ENCODE assay signal across 8 cellular contexts in genomic region chr6:71288228-71289038, GRCh38.
A peak's percentile ranks its signal among the peaks of the same experiment; 100 is the strongest.
DNase-seq lines count a peak whose midpoint lies in the region; ATAC-seq lines count a peak whose summit lies in the region.

Gene OGFRL1 (plus strand): TSS chr6:71288811. CDS start chr6:71288937, 126 bp downstream.

- H3K27me3 ChIP-seq in layer of hippocampus (ENCODE audit: control insufficient read depth, insufficient read depth, low read length) = no peaks in the 10 kb centered on the region

- peak; percentile 86 for ATAC-seq in GM19035 (IDR thresholded peaks at IDR 0.05; ENCODE audit: unreplicated experiment)
- peak; percentile 86 for ATAC-seq in HG03196 (IDR thresholded peaks at IDR 0.05; ENCODE audit: unreplicated experiment)

- DNase-seq in AG20443 (ENCODE audit: low spot score) = peak; percentile 97
- DNase-seq in NCI-H446 treated with DMSO at 0.1 percent for 48 hours (lab: John Stamatoyannopoulos, UW) = peak; percentile 62
- peak; percentile 37 to 45 for DNase-seq in activated CD4-positive, alpha-beta T cell treated with anti-CD3 and anti-CD28 coated beads for 24 hours (ENCODE audit: low read depth in 2 of 2)
- peak; percentile 39 to 62 for DNase-seq in stimulated activated CD4-positive, alpha-beta T cell treated with anti-CD3 and anti-CD28 coated beads, Interleukin-1b, Interleukin-23, amount 100 ng/mL, for 4 hours (ENCODE audit: low read depth in 2 of 2)

- peak within 1 kb of the TSS; percentile 91 for H3K27ac ChIP-seq in cingulate gyrus (ENCODE audit: low read depth, low read length)
- H3K27ac ChIP-seq in layer of hippocampus (ENCODE audit: low read depth, low read length) = peak within 1 kb of the TSS; percentile 91

Comparison
In these comparisons a context has a peak if more than half of its experiments do, and no peak if none do; other contexts are left out.
1. Peak in every context shown above with its lines: DNase-seq, ATAC-seq and H3K27ac ChIP-seq.
2. DNase-seq: peak in every context shown above with its lines; median percentile 97 in AG20443; 62 in NCI-H446 treated with DMSO at 0.1 percent for 48 hours; 50 in stimulated activated CD4-positive, alpha-beta T cell treated with anti-CD3 and anti-CD28 coated beads, Interleukin-1b, Interleukin-23, amount 100 ng/mL, for 4 hours; 41 in activated CD4-positive, alpha-beta T cell treated with anti-CD3 and anti-CD28 coated beads for 24 hours.